ENCODE assay signal across 8 cellular contexts in the genomic region with DNA sequence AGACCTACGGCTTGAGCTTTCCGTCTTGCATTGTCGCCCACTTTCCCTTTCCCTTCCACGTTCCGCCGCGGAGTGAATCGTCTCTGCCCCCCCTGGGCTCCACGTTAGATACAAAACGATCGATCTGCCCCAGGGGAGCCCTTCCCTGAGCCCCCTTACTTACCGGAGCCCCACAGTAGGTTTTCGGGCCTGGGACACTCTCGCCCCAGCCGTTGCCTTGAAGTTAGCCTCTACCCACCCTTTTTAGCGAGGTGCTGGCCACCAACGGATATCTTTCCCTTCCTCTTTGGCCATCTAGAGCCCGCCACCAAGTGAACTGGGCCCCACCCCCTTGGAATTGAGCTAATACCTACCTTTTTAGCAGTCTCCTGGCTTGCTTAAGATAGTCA. TPM values are rescaled to one million over a fixed set of nuclear protein-coding genes. Genes with fewer than 3 reads are reported as not detected.
DNase-seq lines count a peak whose midpoint lies in the region; ATAC-seq and TF ChIP-seq lines count a peak whose summit lies in the region.

No MANE protein-coding gene starts in this region.

- DNase-seq in A673 (ENCODE audit: low spot score) (peak; percentile 38), GM06990 (ENCODE audit: extremely low read depth, insufficient read length) (no peak), Peyer's patch (peak in 1 of 3 donors; percentile 23), NCI-H1436 treated with DMSO at 0.1 percent for 48 hours (lab: John Stamatoyannopoulos, UW) (no peak)
- DNase-seq in central memory CD4-positive, alpha-beta T cell = no peak

- peaks cover 7% of the 10 kb centered on the region for H4K20me1 ChIP-seq in neural cell (ENCODE audit: insufficient read depth)

- ATAC-seq in HG03060 (IDR thresholded peaks at IDR 0.05; ENCODE audit: low read depth, unreplicated experiment) = peak; percentile 4

- no peak for TF ChIP-seq POLR2A in Peyer's patch (IDR thresholded peaks at IDR 0.05)

- TF ChIP-seq CTCF in A673 (conservative IDR thresholded peaks at IDR 0.05; ENCODE audit: low read depth, low read length) (no peak), GM06990 (IDR thresholded peaks at IDR 0.05; ENCODE audit: insufficient read depth, low read length, poor library complexity, severe bottlenecking) (no peak), Peyer's patch (IDR thresholded peaks at IDR 0.05) (no peak), neural cell (IDR thresholded peaks at IDR 0.05; ENCODE audit: poor library complexity, severe bottlenecking) (no peak)

- POLR2A ChIA-PET in A673 (lab: Charles Lee; ENCODE audit: low non-redundant PET) = interaction anchor here (0.5 to 0.6 kb wide), 3 partner anchors 22 to 151 kb away, joined by 3 to 6 read pairs (median 4); no protein-coding TSS in a partner anchor

- peak overlapping the region; percentile 65 for H3K4me3 ChIP-seq in A673 (ENCODE audit: low read depth, low read length, poor library complexity, severe bottlenecking)
- H3K4me3 ChIP-seq in GM06990 (replicated peaks; ENCODE audit: low read depth, low read length) = peak overlapping the region; percentile 99
- H3K4me3 ChIP-seq in Peyer's patch = peak overlapping the region; percentile 58 to 88 (median 70)
- peak overlapping the region; percentile 95 to 96 for H3K4me3 ChIP-seq in esophagus (ENCODE audit: low read depth in 1 of 2, low read length in 2 of 2)
- peak overlapping the region; percentile 99 for H3K4me3 ChIP-seq in neural cell (ENCODE audit: low read length)

- TF ChIP-seq RAD21 in neural cell (conservative IDR thresholded peaks at IDR 0.05) = no peak

- BruUV-seq in A673 (replicated peaks; lab: Mats Ljungman, UMichigan) = TSS peak; percentile 48

- TF ChIP-seq EP300 in neural cell (conservative IDR thresholded peaks at IDR 0.05; ENCODE audit: poor library complexity, severe bottlenecking) = no peak

- H3K27me3 ChIP-seq in A673 (replicated peaks; ENCODE audit: insufficient read depth, low read depth, low read length, poor library complexity) = no peaks in the 10 kb centered on the region
- no peaks in the 10 kb centered on the region for H3K27me3 ChIP-seq in GM06990 (replicated peaks; ENCODE audit: control insufficient read depth, insufficient read depth, low read length)
- no peaks in the 10 kb centered on the region for H3K27me3 ChIP-seq in Peyer's patch
- H3K27me3 ChIP-seq in esophagus (ENCODE audit: control insufficient read depth in 1 of 2, insufficient read depth in 2 of 2, low read length in 2 of 2) = no peaks in the 10 kb centered on the region
- no peaks in the 10 kb centered on the region for H3K27me3 ChIP-seq in neural cell (ENCODE audit: insufficient read depth, low read depth, low read length)

- peak overlapping the region; percentile 29 for H3K4me2 ChIP-seq in neural cell (ENCODE audit: low read length)

- H3K36me3 ChIP-seq in A673 (ENCODE audit: insufficient read depth, low read length, poor library complexity, severe bottlenecking) (peaks cover 21% of the 10 kb centered on the region), GM06990 (ENCODE audit: control insufficient read depth, insufficient read depth, low read length) (no peaks in the 10 kb centered on the region; the same call in 1 of the 2 replicates), Peyer's patch (peaks cover 0 to 8% (median 0%) of the 10 kb centered on the region in 3 donors), esophagus (ENCODE audit: control insufficient read depth in 2 of 2, insufficient read depth in 2 of 2, low read length in 1 of 2) (no peaks in the 10 kb centered on the region), neural cell (ENCODE audit: insufficient read depth, low read length) (no peaks in the 10 kb centered on the region)

- H3K27ac ChIP-seq in A673 (ENCODE audit: low read depth, low read length, poor library complexity, severe bottlenecking) (peak overlapping the region; percentile 93), Peyer's patch (peak overlapping the region; percentile 86 to 95 (median 92)), esophagus (ENCODE audit: low read depth in 2 of 2, low read length in 1 of 2) (peak overlapping the region; percentile 94 to 97), neural cell (ENCODE audit: low read length) (peak overlapping the region; percentile 96)

- intact Hi-C loops in A673 (cut with micrococcal nuclease; ENCODE audit: unreplicated experiment) = loop anchor here (2.0 kb wide), 1 partner anchor 30 kb away; no protein-coding TSS in a partner anchor

- no peaks in the 10 kb centered on the region for H3K9me3 ChIP-seq in A673 (ENCODE audit: low read depth, low read length, poor library complexity, severe bottlenecking)
- no peaks in the 10 kb centered on the region for H3K9me3 ChIP-seq in Peyer's patch
- H3K9me3 ChIP-seq in esophagus (ENCODE audit: control insufficient read depth in 2 of 2, insufficient read depth in 1 of 2, low read depth in 1 of 2, low read length in 1 of 2) = no peaks in the 10 kb centered on the region
- H3K9me3 ChIP-seq in neural cell (ENCODE audit: low read length) = no peaks in the 10 kb centered on the region

- H3K4me1 ChIP-seq in A673 (ENCODE audit: insufficient read depth, low read length, poor library complexity, severe bottlenecking) (peaks cover 9% of the 10 kb centered on the region), Peyer's patch (peaks cover 0 to 27% (median 5%) of the 10 kb centered on the region in 4 donors), esophagus (ENCODE audit: control insufficient read depth in 2 of 2, insufficient read depth in 2 of 2, low read length in 1 of 2) (no peaks in the 10 kb centered on the region)

- no peaks in the 10 kb centered on the region for H3K9me2 ChIP-seq in neural cell (ENCODE audit: insufficient read depth, low read length)

- H2AFZ ChIP-seq in neural cell (ENCODE audit: low read depth, low read length) = peak overlapping the region; percentile 84

- CTCF ChIA-PET in A673 (lab: Charles Lee) = interaction anchor here (0.6 kb wide), 1 partner anchor 556 kb away, joined by 5 read pairs; no protein-coding TSS in a partner anchor

- H3K79me2 ChIP-seq in neural cell (replicated peaks; ENCODE audit: insufficient read depth, low read length) = peaks cover 48% of the 10 kb centered on the region

- 0 to 1% methylated on average over 13 to 18 of the region's 18 CpGs for WGBS in esophagus, 2 donors

- peak overlapping the region; percentile 99 for H3K9ac ChIP-seq in neural cell (ENCODE audit: low read length)

- H3F3A ChIP-seq in neural cell (ENCODE audit: insufficient read depth, low read length, poor library complexity, severe bottlenecking) = peaks cover 12% of the 10 kb centered on the region

TF ChIP-seq in neural cell, 6 proteins besides CTCF, POLR2A, EP300 and RAD21:
- no peak for TF ChIP-seq TAF1 (IDR thresholded peaks at IDR 0.05; ENCODE audit: low read depth)
- TF ChIP-seq EZH2 (IDR thresholded peaks at IDR 0.05; ENCODE audit: borderline replicate concordance, insufficient read depth, low read length, poor library complexity, severe bottlenecking) = no peak
- no peak for TF ChIP-seq SMC3 (conservative IDR thresholded peaks at IDR 0.05; ENCODE audit: poor library complexity)
- TF ChIP-seq MXI1 (conservative IDR thresholded peaks at IDR 0.05; ENCODE audit: poor library complexity, severe bottlenecking) = no peak
- TF ChIP-seq POLR2AphosphoS5 (IDR thresholded peaks at IDR 0.05) = no peak
- TF ChIP-seq, protein P1, sequence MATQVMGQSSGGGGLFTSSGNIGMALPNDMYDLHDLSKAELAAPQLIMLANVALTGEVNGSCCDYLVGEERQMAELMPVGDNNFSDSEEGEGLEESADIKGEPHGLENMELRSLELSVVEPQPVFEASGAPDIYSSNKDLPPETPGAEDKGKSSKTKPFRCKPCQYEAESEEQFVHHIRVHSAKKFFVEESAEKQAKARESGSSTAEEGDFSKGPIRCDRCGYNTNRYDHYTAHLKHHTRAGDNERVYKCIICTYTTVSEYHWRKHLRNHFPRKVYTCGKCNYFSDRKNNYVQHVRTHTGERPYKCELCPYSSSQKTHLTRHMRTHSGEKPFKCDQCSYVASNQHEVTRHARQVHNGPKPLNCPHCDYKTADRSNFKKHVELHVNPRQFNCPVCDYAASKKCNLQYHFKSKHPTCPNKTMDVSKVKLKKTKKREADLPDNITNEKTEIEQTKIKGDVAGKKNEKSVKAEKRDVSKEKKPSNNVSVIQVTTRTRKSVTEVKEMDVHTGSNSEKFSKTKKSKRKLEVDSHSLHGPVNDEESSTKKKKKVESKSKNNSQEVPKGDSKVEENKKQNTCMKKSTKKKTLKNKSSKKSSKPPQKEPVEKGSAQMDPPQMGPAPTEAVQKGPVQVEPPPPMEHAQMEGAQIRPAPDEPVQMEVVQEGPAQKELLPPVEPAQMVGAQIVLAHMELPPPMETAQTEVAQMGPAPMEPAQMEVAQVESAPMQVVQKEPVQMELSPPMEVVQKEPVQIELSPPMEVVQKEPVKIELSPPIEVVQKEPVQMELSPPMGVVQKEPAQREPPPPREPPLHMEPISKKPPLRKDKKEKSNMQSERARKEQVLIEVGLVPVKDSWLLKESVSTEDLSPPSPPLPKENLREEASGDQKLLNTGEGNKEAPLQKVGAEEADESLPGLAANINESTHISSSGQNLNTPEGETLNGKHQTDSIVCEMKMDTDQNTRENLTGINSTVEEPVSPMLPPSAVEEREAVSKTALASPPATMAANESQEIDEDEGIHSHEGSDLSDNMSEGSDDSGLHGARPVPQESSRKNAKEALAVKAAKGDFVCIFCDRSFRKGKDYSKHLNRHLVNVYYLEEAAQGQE (IDR thresholded peaks at IDR 0.05; ENCODE audit: borderline replicate concordance) = no peak

RNA-seq across cellular contexts. Expression of gene RBM25, which starts 0.6 kb away (rescaled TPM):
- total RNA-seq in A673 (2021) (112 and 123 TPM in 2 replicates), Peyer's patch (100 to 1,000 TPM in 1 of 4 donors, 10 to 100 TPM in 3; 73.2 to 364 (median 86.0) TPM)
- polyA plus RNA-seq in esophagus (10 to 100 TPM; 23.3 to 38.5 TPM), neural cell (172 and 206 TPM in 2 replicates)
- polyA minus RNA-seq in neural cell = 112 and 152 TPM in 2 replicates

RNA-seq across cellular contexts. Expression of gene ZFYVE1, which starts 32.0 kb away (rescaled TPM):
- 7.8 and 8.5 TPM in 2 replicates for total RNA-seq in A673 (2021)
- total RNA-seq in Peyer's patch = 10 to 100 TPM in 3 of 4 donors, 1 to 10 TPM in 1; 8.3 to 32.5 (median 26.8) TPM
- polyA plus RNA-seq in esophagus = 1 to 10 TPM; 8.2 to 9.5 TPM
- 11.5 and 13.1 TPM in 2 replicates for polyA plus RNA-seq in neural cell
- polyA minus RNA-seq in neural cell = 36.3 and 38.7 TPM in 2 replicates
